ENCODE assay signal across 16 cellular contexts in genomic region chr5:94423411-94423810, GRCh38.
"Had no signal": no experiment of that assay in that cellular context is flagged by ENCODE, and none has a peak within 500 bp of the region (broad histone marks: within the 10 kb centered on the region; RNA-seq: fewer than 3 reads in every experiment).

No MANE protein-coding gene starts in this region.

- H3K27me3 Mint-ChIP-seq: activated CD8-positive, alpha-beta memory T cell treated with anti-CD3 and anti-CD28 coated beads, Interleukin-2, amount 10 ng/mL, durations not matched to agents 7 days and 5 days; activated naive CD4-positive, alpha-beta T cell treated with anti-CD3 and anti-CD28 coated beads, Interleukin-2, amount 10 ng/mL, durations not matched to agents 7 days and 5 days; memory B cell had no signal

- H3K9me3 ChIP-seq: esophagus muscularis mucosa had no signal

- H3K4me3 Mint-ChIP-seq: activated CD8-positive, alpha-beta memory T cell treated with anti-CD3 and anti-CD28 coated beads, Interleukin-2, amount 10 ng/mL, durations not matched to agents 7 days and 5 days; activated naive CD4-positive, alpha-beta T cell treated with anti-CD3 and anti-CD28 coated beads, Interleukin-2, amount 10 ng/mL, durations not matched to agents 7 days and 5 days; memory B cell; natural killer cell; stimulated activated effector memory CD8-positive, alpha-beta T cell treated with anti-CD3 and anti-CD28 coated beads, Interleukin-12 subunit alpha, Interleukin-12 subunit beta, amount 100 ng/mL, for 72 hours had no signal

- H3K4me1 ChIP-seq: esophagus muscularis mucosa, left ventricle myocardium inferior had no signal

- ATAC-seq: activated CD8-positive, alpha-beta memory T cell treated with anti-CD3 and anti-CD28 coated beads, Interleukin-2, amount 10 ng/mL, durations not matched to agents 7 days and 5 days; natural killer cell; stimulated activated effector memory CD8-positive, alpha-beta T cell treated with anti-CD3 and anti-CD28 coated beads, Interleukin-12 subunit alpha, Interleukin-12 subunit beta, amount 100 ng/mL, for 72 hours had no signal

- H3K36me3 Mint-ChIP-seq: activated CD8-positive, alpha-beta memory T cell treated with anti-CD3 and anti-CD28 coated beads, Interleukin-2, amount 10 ng/mL, durations not matched to agents 7 days and 5 days; activated naive CD4-positive, alpha-beta T cell treated with anti-CD3 and anti-CD28 coated beads, Interleukin-2, amount 10 ng/mL, durations not matched to agents 7 days and 5 days; natural killer cell; stimulated activated effector memory CD8-positive, alpha-beta T cell treated with anti-CD3 and anti-CD28 coated beads, Interleukin-12 subunit alpha, Interleukin-12 subunit beta, amount 100 ng/mL, for 72 hours had no signal

- H3K36me3 ChIP-seq: esophagus muscularis mucosa, left ventricle myocardium inferior had no signal

- DNase-seq: activated CD4-positive, alpha-beta T cell treated with anti-CD3 and anti-CD28 coated beads for 1 hour; activated CD4-positive, alpha-beta T cell treated with anti-CD3 and anti-CD28 coated beads, Interleukin-2, amount 50 U/mL, for 48 hours; activated CD8-positive, alpha-beta memory T cell treated with anti-CD3 and anti-CD28 coated beads, Interleukin-2, amount 10 ng/mL, durations not matched to agents 7 days and 5 days; activated naive CD4-positive, alpha-beta T cell treated with anti-CD3 and anti-CD28 coated beads, Interleukin-2, amount 10 ng/mL, durations not matched to agents 7 days and 5 days; activated T-cell treated with anti-CD3 and anti-CD28 coated beads, Interleukin-2, amount 50 U/mL, for 1 hour; caudate nucleus; kidney; left ventricle myocardium inferior; natural killer cell; retina; stimulated activated CD4-positive, alpha-beta T cell treated with anti-CD3 and anti-CD28 coated beads, Interleukin-12 subunit alpha, Interleukin-12 subunit beta, amount 100 ng/mL, for 4 hours; stimulated activated CD4-positive, alpha-beta T cell treated with anti-CD3 and anti-CD28 coated beads, Interleukin-2, amount 100 ng/mL, for 24 hours had no signal

- H3K27ac ChIP-seq: esophagus muscularis mucosa, left ventricle myocardium inferior had no signal

- H3K4me3 ChIP-seq: esophagus muscularis mucosa, left ventricle myocardium inferior had no signal

- H3K27ac Mint-ChIP-seq: activated CD8-positive, alpha-beta memory T cell treated with anti-CD3 and anti-CD28 coated beads, Interleukin-2, amount 10 ng/mL, durations not matched to agents 7 days and 5 days; activated naive CD4-positive, alpha-beta T cell treated with anti-CD3 and anti-CD28 coated beads, Interleukin-2, amount 10 ng/mL, durations not matched to agents 7 days and 5 days; activated T-helper 2 cell treated with anti-CD3 and anti-CD28 coated beads, Interferon-gamma antibody, Interleukin-2, Interleukin-4, amounts not matched to agents 10 μg/mL and 5 μg/mL and 100 μg/mL, durations not matched to agents 14 hours and 24 hours and 36 hours; memory B cell; natural killer cell; stimulated activated effector memory CD8-positive, alpha-beta T cell treated with anti-CD3 and anti-CD28 coated beads, Interleukin-12 subunit alpha, Interleukin-12 subunit beta, amount 100 ng/mL, for 72 hours had no signal

- H3K4me1 Mint-ChIP-seq: activated CD8-positive, alpha-beta memory T cell treated with anti-CD3 and anti-CD28 coated beads, Interleukin-2, amount 10 ng/mL, durations not matched to agents 7 days and 5 days; activated naive CD4-positive, alpha-beta T cell treated with anti-CD3 and anti-CD28 coated beads, Interleukin-2, amount 10 ng/mL, durations not matched to agents 7 days and 5 days; memory B cell; natural killer cell; stimulated activated effector memory CD8-positive, alpha-beta T cell treated with anti-CD3 and anti-CD28 coated beads, Interleukin-12 subunit alpha, Interleukin-12 subunit beta, amount 100 ng/mL, for 72 hours had no signal

- H3K9me3 Mint-ChIP-seq: activated naive CD4-positive, alpha-beta T cell treated with anti-CD3 and anti-CD28 coated beads, Interleukin-2, amount 10 ng/mL, durations not matched to agents 7 days and 5 days; activated T-helper 2 cell treated with anti-CD3 and anti-CD28 coated beads, Interferon-gamma antibody, Interleukin-2, Interleukin-4, amounts not matched to agents 10 μg/mL and 5 μg/mL and 100 μg/mL, durations not matched to agents 14 hours and 24 hours and 36 hours had no signal

- H3K27me3 ChIP-seq: esophagus muscularis mucosa had no signal
